33 cellular contexts compared by ENCODE assay signal in genomic region chr15:41609123-41609522, GRCh38.
"Had no signal": no experiment of that assay in that cellular context is flagged by ENCODE, and none has a peak within 500 bp of the region (broad histone marks: within the 10 kb centered on the region; RNA-seq: fewer than 3 reads in every experiment).

No MANE protein-coding gene starts in this region.

- H3K36me3 ChIP-seq: brain microvascular endothelial cell, esophagus muscularis mucosa, gastroesophageal sphincter, WERI-Rb-1 had no signal

- DNase-seq: activated B cell treated with CpG ODN at 0.5 μM for 24 hours; activated CD4-positive, alpha-beta T cell treated with anti-CD3 and anti-CD28 coated beads for 48 hours; activated CD4-positive, alpha-beta T cell treated with anti-CD3 and anti-CD28 coated beads, Interleukin-2, amount 50 U/mL, for 1 hour; activated CD4-positive, alpha-beta T cell treated with anti-CD3 and anti-CD28 coated beads, Interleukin-2, amount 50 U/mL, for 48 hours; activated CD8-positive, alpha-beta memory T cell treated with anti-CD3 and anti-CD28 coated beads for 24 hours; activated CD8-positive, alpha-beta T cell treated with anti-CD3 and anti-CD28 coated beads for 36 hours; activated gamma-delta T cell; activated naive CD4-positive, alpha-beta T cell; activated naive CD4-positive, alpha-beta T cell treated with anti-CD3 and anti-CD28 coated beads, Interleukin-2, amount 10 ng/mL, durations not matched to agents 7 days and 5 days; activated naive CD8-positive, alpha-beta T cell treated with anti-CD3 and anti-CD28 coated beads, Interleukin-2, amount 10 ng/mL, durations not matched to agents 7 days and 5 days; activated T-cell treated with anti-CD3 and anti-CD28 coated beads, Interleukin-2, amount 50 U/mL, for 1 hour; activated T-cell treated with anti-CD3 and anti-CD28 coated beads, Interleukin-2, amount 50 U/mL, for 72 hours; amniotic stem cell; anterior cingulate cortex; brain microvascular endothelial cell; cortex of kidney; dermis blood vessel endothelial cell; effector CD4-positive, alpha-beta T cell; effector memory CD8-positive, alpha-beta T cell; erythroblast; foreskin melanocyte; SW 1271; T-cell; T1000; WERI-Rb-1 had no signal

- H3K36me3 Mint-ChIP-seq: activated naive CD4-positive, alpha-beta T cell treated with anti-CD3 and anti-CD28 coated beads, Interleukin-2, amount 10 ng/mL, durations not matched to agents 7 days and 5 days; activated naive CD4-positive, alpha-beta T cell treated with anti-CD3 and anti-CD28 coated beads, Interleukin-2, amount 50 U/mL, for 72 hours; T-cell had no signal

- H3K9me3 ChIP-seq: esophagus muscularis mucosa, gastroesophageal sphincter had no signal

- FAIRE-seq: astrocyte, bronchial epithelial cell, colon had no signal

- H3K27ac ChIP-seq: brain microvascular endothelial cell, esophagus muscularis mucosa, gastroesophageal sphincter, WERI-Rb-1 had no signal

- H3K4me3 ChIP-seq: esophagus muscularis mucosa, gastroesophageal sphincter had no signal

- H3K4me3 Mint-ChIP-seq: activated B cell treated with CpG ODN at 0.5 μM for 24 hours; activated CD8-positive, alpha-beta T cell treated with anti-CD3 and anti-CD28 coated beads for 36 hours; activated naive CD4-positive, alpha-beta T cell treated with anti-CD3 and anti-CD28 coated beads, Interleukin-2, amount 10 ng/mL, durations not matched to agents 7 days and 5 days; activated naive CD8-positive, alpha-beta T cell treated with anti-CD3 and anti-CD28 coated beads, Interleukin-2, amount 10 ng/mL, durations not matched to agents 7 days and 5 days; activated T-cell treated with anti-CD3 and anti-CD28 coated beads, Interleukin-2, amount 50 U/mL, for 72 hours; effector memory CD8-positive, alpha-beta T cell; T-cell; T-helper 1 cell treated with Interleukin-12 subunit alpha and Interleukin-12 subunit beta and Interleukin-4 antibody, amounts not matched to agents 30 μg/mL and 1 μg/mL, for 36 hours had no signal

- H3K9me3 Mint-ChIP-seq: activated B cell treated with CpG ODN at 0.5 μM for 24 hours; activated CD8-positive, alpha-beta T cell treated with anti-CD3 and anti-CD28 coated beads for 36 hours; activated naive CD4-positive, alpha-beta T cell treated with anti-CD3 and anti-CD28 coated beads, Interleukin-2, amount 10 ng/mL, durations not matched to agents 7 days and 5 days; activated naive CD4-positive, alpha-beta T cell treated with anti-CD3 and anti-CD28 coated beads, Interleukin-2, amount 50 U/mL, for 72 hours; effector memory CD8-positive, alpha-beta T cell; T-cell; T-helper 1 cell treated with Interleukin-12 subunit alpha and Interleukin-12 subunit beta and Interleukin-4 antibody, amounts not matched to agents 30 μg/mL and 1 μg/mL, for 36 hours had no signal

- H3K27ac Mint-ChIP-seq: activated B cell treated with CpG ODN at 0.5 μM for 24 hours; activated CD8-positive, alpha-beta T cell treated with anti-CD3 and anti-CD28 coated beads for 36 hours; activated naive CD4-positive, alpha-beta T cell treated with anti-CD3 and anti-CD28 coated beads, Interleukin-2, amount 10 ng/mL, durations not matched to agents 7 days and 5 days; activated naive CD4-positive, alpha-beta T cell treated with anti-CD3 and anti-CD28 coated beads, Interleukin-2, amount 50 U/mL, for 72 hours; activated naive CD8-positive, alpha-beta T cell treated with anti-CD3 and anti-CD28 coated beads, Interleukin-2, amount 10 ng/mL, durations not matched to agents 7 days and 5 days; activated T-cell treated with anti-CD3 and anti-CD28 coated beads, Interleukin-2, amount 50 U/mL, for 72 hours; effector memory CD8-positive, alpha-beta T cell; T-cell; T-helper 1 cell treated with Interleukin-12 subunit alpha and Interleukin-12 subunit beta and Interleukin-4 antibody, amounts not matched to agents 30 μg/mL and 1 μg/mL, for 36 hours had no signal

- H3K27me3 ChIP-seq: brain microvascular endothelial cell, esophagus muscularis mucosa, gastroesophageal sphincter had no signal

- ATAC-seq: activated CD4-positive, CD25-positive, alpha-beta regulatory T cell treated with anti-CD3 and anti-CD28 coated beads, Interleukin-2, amount 50 U/mL, for 24 hours; activated CD8-positive, alpha-beta T cell treated with anti-CD3 and anti-CD28 coated beads for 36 hours; activated naive CD4-positive, alpha-beta T cell treated with anti-CD3 and anti-CD28 coated beads, Interleukin-2, amount 50 U/mL, for 72 hours; activated T-cell treated with anti-CD3 and anti-CD28 coated beads, Interleukin-2, amount 50 U/mL, for 72 hours; effector memory CD8-positive, alpha-beta T cell; gastroesophageal sphincter; T-cell had no signal
